In genomic region chr4:22532896-22533295, GRCh38 we compare ENCODE assay signal across 25 cellular contexts.
"Had no signal": no experiment of that assay in that cellular context is flagged by ENCODE, and none has a peak within 500 bp of the region (broad histone marks: within the 10 kb centered on the region; RNA-seq: fewer than 3 reads in every experiment).

No MANE protein-coding gene starts in this region.

- DNase-seq: Kasumi-1, MG63, NCI-H1092, NCI-H1105 treated with DMSO at 0.1 percent for 48 hours, NCI-H1417 treated with DMSO at 0.1 percent for 48 hours, NCI-H146, NCI-H1694 treated with DMSO at 0.1 percent for 48 hours, NCI-H1930, NCI-H2081 treated with DMSO at 0.1 percent for 48 hours, NCI-H2171, NCI-H226, NCI-H446, NCI-H510A, NCI-H524 treated with DMSO at 0.1 percent for 48 hours, NCI-H69, NCI-H774, Right ventricle myocardium superior, RPMI8226, SIG-M5 had no signal

- H3K9me3 ChIP-seq: MG63, SJSA1 had no signal

- H3K27ac Mint-ChIP-seq: IgD-negative memory B cell had no signal

- H3K36me3 Mint-ChIP-seq: IgD-negative memory B cell had no signal

- H3K4me1 Mint-ChIP-seq: IgD-negative memory B cell had no signal

- H3K4me3 ChIP-seq: K562, MG63, SJSA1, SK-N-MC had no signal

- H3K27me3 ChIP-seq: MG63, SJSA1 had no signal

- H3K27ac ChIP-seq: HL-60, KMS-11, SJSA1, SK-N-MC had no signal

- H3K36me3 ChIP-seq: MG63, SJSA1 had no signal

- H3K27me3 Mint-ChIP-seq: IgD-negative memory B cell had no signal

- H3K4me1 ChIP-seq: SJSA1 had no signal

- H3K4me3 Mint-ChIP-seq: IgD-negative memory B cell had no signal
